Comparison of ENCODE assay signal across 1 cellular context in the genomic region with DNA sequence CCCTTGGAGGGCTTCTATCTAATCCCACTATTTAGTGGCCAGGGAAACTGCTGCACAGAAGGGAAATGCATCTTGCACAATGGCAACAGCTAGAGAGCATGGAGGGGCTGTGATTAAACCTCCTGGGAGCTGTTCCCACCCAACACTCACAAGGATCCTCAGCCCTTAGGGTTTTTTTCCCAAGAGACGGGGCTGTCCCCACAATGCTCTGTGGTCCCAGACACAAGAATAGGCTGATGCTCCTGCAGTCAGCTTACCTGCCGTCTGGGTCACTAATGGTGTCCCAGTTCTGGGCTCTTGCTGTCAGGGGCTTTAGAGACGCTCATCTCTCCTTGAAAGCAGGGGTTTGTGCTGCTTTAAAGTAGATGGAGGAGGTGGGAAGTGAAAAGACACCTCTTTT.
TF ChIP-seq lines count a peak whose summit lies in the region.

No MANE protein-coding gene starts in this region.

TF ChIP-seq in HepG2, 621 proteins besides CTCF, POLR2A, EP300 and RAD21 (continues in another document):
- TF ChIP-seq SMAD3 (CRISPR knock-in tag; IDR thresholded peaks at IDR 0.05) (no peak), PBX2 (CRISPR knock-in tag; IDR thresholded peaks at IDR 0.05) (no peak), BCLAF1 (IDR thresholded peaks at IDR 0.05) (no peak), MZF1 (CRISPR knock-in tag; IDR thresholded peaks at IDR 0.05; ENCODE audit: borderline replicate concordance) (no peak), ZBTB34 (CRISPR knock-in tag; IDR thresholded peaks at IDR 0.05) (no peak), ZNF382 (CRISPR knock-in tag; IDR thresholded peaks at IDR 0.05; ENCODE audit: borderline replicate concordance) (no peak), NRL (CRISPR knock-in tag; IDR thresholded peaks at IDR 0.05; ENCODE audit: borderline replicate concordance) (no peak), ZNF547 (CRISPR knock-in tag; IDR thresholded peaks at IDR 0.05) (no peak), PLSCR1 (CRISPR knock-in tag; IDR thresholded peaks at IDR 0.05; ENCODE audit: borderline replicate concordance) (no peak), FOXK1 (CRISPR knock-in tag; IDR thresholded peaks at IDR 0.05; ENCODE audit: borderline replicate concordance, low read depth) (no peak), AGO1 (IDR thresholded peaks at IDR 0.05; ENCODE audit: low read depth, low read length, poor library complexity, severe bottlenecking) (no peak), NBN (conservative IDR thresholded peaks at IDR 0.05) (no peak), SCMH1 (CRISPR knock-in tag; IDR thresholded peaks at IDR 0.05; ENCODE audit: borderline replicate concordance) (no peak), HOXA3 (CRISPR knock-in tag; IDR thresholded peaks at IDR 0.05) (no peak), NFE2L2 (IDR thresholded peaks at IDR 0.05; ENCODE audit: low read length) (no peak), ZNF484 (CRISPR knock-in tag; IDR thresholded peaks at IDR 0.05; ENCODE audit: borderline replicate concordance, low read depth) (no peak), ZNF546 (CRISPR knock-in tag; conservative IDR thresholded peaks at IDR 0.05) (no peak), ZNF543 (CRISPR knock-in tag; IDR thresholded peaks at IDR 0.05) (no peak), ZNF841 (CRISPR knock-in tag; IDR thresholded peaks at IDR 0.05; ENCODE audit: borderline replicate concordance) (no peak), KLF12 (CRISPR knock-in tag; IDR thresholded peaks at IDR 0.05; ENCODE audit: borderline replicate concordance) (no peak), CEBPB (IDR thresholded peaks at IDR 0.05; ENCODE audit: borderline replicate concordance, low read depth, low read length) (peak; percentile 27; the same call in 1 of the 2 replicates), ZNF567 (CRISPR knock-in tag; IDR thresholded peaks at IDR 0.05; ENCODE audit: borderline replicate concordance) (no peak), NCOR1 (IDR thresholded peaks at IDR 0.05; ENCODE audit: borderline replicate concordance, low read length) (no peak), ZSCAN20 (CRISPR knock-in tag; IDR thresholded peaks at IDR 0.05; ENCODE audit: borderline replicate concordance) (no peak), POLR2G (IDR thresholded peaks at IDR 0.05; ENCODE audit: low read depth, low read length) (peak; percentile 55), MTA1 (CRISPR knock-in tag; IDR thresholded peaks at IDR 0.05; ENCODE audit: borderline replicate concordance) (no peak), ZNF225 (CRISPR knock-in tag; IDR thresholded peaks at IDR 0.05) (no peak), SUZ12 (IDR thresholded peaks at IDR 0.05; ENCODE audit: low read depth, low read length) (no peak), ZNF333 (CRISPR knock-in tag; IDR thresholded peaks at IDR 0.05; ENCODE audit: borderline replicate concordance) (no peak), ZNF740 (CRISPR knock-in tag; IDR thresholded peaks at IDR 0.05) (0 out of 2 replicates have a peak, but pooled peaks have one; percentile 12), ZKSCAN8 (CRISPR knock-in tag; IDR thresholded peaks at IDR 0.05; ENCODE audit: borderline replicate concordance) (no peak), AKAP8 (CRISPR knock-in tag; IDR thresholded peaks at IDR 0.05) (no peak), ZBTB10 (CRISPR knock-in tag; IDR thresholded peaks at IDR 0.05; ENCODE audit: borderline replicate concordance) (no peak), ZEB1 (IDR thresholded peaks at IDR 0.05; ENCODE audit: insufficient replicate concordance, low read depth) (peak; percentile 8), E2F2 (CRISPR knock-in tag; IDR thresholded peaks at IDR 0.05; ENCODE audit: borderline replicate concordance) (no peak), ZNF558 (CRISPR knock-in tag; IDR thresholded peaks at IDR 0.05; ENCODE audit: borderline replicate concordance) (no peak), GLI4 (CRISPR knock-in tag; IDR thresholded peaks at IDR 0.05; ENCODE audit: borderline replicate concordance) (no peak), SRY (CRISPR knock-in tag; IDR thresholded peaks at IDR 0.05) (0 out of 2 replicates have a peak, but pooled peaks have one; percentile 30), RBM22 (optimal IDR thresholded peaks at IDR 0.05; ENCODE audit: low read length) (peak; percentile 78), TARDBP (CRISPR knock-in tag; IDR thresholded peaks at IDR 0.05) (no peak), ZNF24 (IDR thresholded peaks at IDR 0.05) (no peak), XRCC5 (optimal IDR thresholded peaks at IDR 0.05; ENCODE audit: low read length) (peak; percentile 11), ZNF253 (CRISPR knock-in tag; IDR thresholded peaks at IDR 0.05; ENCODE audit: borderline replicate concordance) (no peak), HIVEP1 (CRISPR knock-in tag; IDR thresholded peaks at IDR 0.05) (no peak), ZNF615 (CRISPR knock-in tag; IDR thresholded peaks at IDR 0.05; ENCODE audit: borderline replicate concordance) (no peak), YEATS4 (CRISPR knock-in tag; IDR thresholded peaks at IDR 0.05; ENCODE audit: borderline replicate concordance) (no peak), CREM (IDR thresholded peaks at IDR 0.05) (no peak), CREM (CRISPR knock-in tag; IDR thresholded peaks at IDR 0.05) (no peak), MBD4 (IDR thresholded peaks at IDR 0.05; ENCODE audit: borderline replicate concordance, low read length) (no peak)
- TF ChIP-seq, protein P1, sequence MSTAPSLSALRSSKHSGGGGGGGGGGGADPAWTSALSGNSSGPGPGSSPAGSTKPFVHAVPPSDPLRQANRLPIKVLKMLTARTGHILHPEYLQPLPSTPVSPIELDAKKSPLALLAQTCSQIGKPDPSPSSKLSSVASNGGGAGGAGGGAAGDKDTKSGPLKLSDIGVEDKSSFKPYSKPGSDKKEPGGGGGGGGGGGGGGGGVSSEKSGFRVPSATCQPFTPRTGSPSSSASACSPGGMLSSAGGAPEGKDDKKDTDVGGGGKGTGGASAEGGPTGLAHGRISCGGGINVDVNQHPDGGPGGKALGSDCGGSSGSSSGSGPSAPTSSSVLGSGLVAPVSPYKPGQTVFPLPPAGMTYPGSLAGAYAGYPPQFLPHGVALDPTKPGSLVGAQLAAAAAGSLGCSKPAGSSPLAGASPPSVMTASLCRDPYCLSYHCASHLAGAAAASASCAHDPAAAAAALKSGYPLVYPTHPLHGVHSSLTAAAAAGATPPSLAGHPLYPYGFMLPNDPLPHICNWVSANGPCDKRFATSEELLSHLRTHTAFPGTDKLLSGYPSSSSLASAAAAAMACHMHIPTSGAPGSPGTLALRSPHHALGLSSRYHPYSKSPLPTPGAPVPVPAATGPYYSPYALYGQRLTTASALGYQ (CRISPR knock-in tag; IDR thresholded peaks at IDR 0.05), result no peak
- TF ChIP-seq, protein P2, sequence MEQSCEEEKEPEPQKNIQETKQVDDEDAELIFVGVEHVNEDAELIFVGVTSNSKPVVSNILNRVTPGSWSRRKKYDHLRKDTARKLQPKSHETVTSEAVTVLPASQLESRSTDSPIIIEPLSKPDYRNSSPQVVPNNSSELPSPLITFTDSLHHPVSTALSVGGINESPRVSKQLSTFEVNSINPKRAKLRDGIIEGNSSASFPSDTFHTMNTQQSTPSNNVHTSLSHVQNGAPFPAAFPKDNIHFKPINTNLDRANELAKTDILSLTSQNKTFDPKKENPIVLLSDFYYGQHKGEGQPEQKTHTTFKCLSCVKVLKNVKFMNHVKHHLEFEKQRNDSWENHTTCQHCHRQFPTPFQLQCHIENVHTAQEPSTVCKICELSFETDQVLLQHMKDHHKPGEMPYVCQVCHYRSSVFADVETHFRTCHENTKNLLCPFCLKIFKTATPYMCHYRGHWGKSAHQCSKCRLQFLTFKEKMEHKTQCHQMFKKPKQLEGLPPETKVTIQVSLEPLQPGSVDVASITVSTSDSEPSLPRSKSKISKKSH (CRISPR knock-in tag; IDR thresholded peaks at IDR 0.05; ENCODE audit: borderline replicate concordance), result no peak
- TF ChIP-seq, protein P3, sequence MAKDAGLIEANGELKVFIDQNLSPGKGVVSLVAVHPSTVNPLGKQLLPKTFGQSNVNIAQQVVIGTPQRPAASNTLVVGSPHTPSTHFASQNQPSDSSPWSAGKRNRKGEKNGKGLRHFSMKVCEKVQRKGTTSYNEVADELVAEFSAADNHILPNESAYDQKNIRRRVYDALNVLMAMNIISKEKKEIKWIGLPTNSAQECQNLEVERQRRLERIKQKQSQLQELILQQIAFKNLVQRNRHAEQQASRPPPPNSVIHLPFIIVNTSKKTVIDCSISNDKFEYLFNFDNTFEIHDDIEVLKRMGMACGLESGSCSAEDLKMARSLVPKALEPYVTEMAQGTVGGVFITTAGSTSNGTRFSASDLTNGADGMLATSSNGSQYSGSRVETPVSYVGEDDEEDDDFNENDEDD (CRISPR knock-in tag; IDR thresholded peaks at IDR 0.05; ENCODE audit: borderline replicate concordance), result no peak
